In genomic region chr2:144587306-144587705, GRCh38 we compare ENCODE assay signal across 23 cellular contexts.
"Had no signal": no experiment of that assay in that cellular context is flagged by ENCODE, and none has a peak within 500 bp of the region (broad histone marks: within the 10 kb centered on the region; RNA-seq: fewer than 3 reads in every experiment).

No MANE protein-coding gene starts in this region.

- ATAC-seq: naive thymus-derived CD4-positive, alpha-beta T cell; psoas muscle; right cardiac atrium; right lobe of liver; stimulated activated naive B cell treated with anti-CD40 and anti-IgM and Interleukin-4, amounts not matched to agents 10 μg/mL and 1 μg/mL and 100 μg/mL, for 72 hours had no signal

- H3K36me3 Mint-ChIP-seq: neural progenitor cell had no signal

- H3K9me3 Mint-ChIP-seq: stimulated activated naive CD8-positive, alpha-beta T cell treated with anti-CD3 and anti-CD28 coated beads, Interleukin-15, Interleukin-2, amounts not matched to agents 100 ng/mL and 50 ng/mL, for 24 hours had no signal

- DNase-seq: naive thymus-derived CD4-positive, alpha-beta T cell; occipital lobe; ovary; posterior cingulate gyrus; psoas muscle; right cardiac atrium; right lobe of liver; sigmoid colon; small intestine; stimulated activated CD4-positive, alpha-beta T cell treated with anti-CD3 and anti-CD28 coated beads, Interleukin-15, amount 100 ng/mL, for 24 hours; stimulated activated CD4-positive, alpha-beta T cell treated with anti-CD3 and anti-CD28 coated beads, Interleukin-4, amount 100 ng/mL, for 1 hour; stimulated activated CD4-positive, alpha-beta T cell treated with anti-CD3 and anti-CD28 coated beads, Interleukin-4, amount 100 ng/mL, for 4 hours; stimulated activated CD8-positive, alpha-beta memory T cell treated with anti-CD3 and anti-CD28 coated beads, Interleukin-4, amount 100 ng/mL, for 48 hours; stimulated activated naive B cell treated with anti-CD40 and anti-IgM and Interleukin-4, amounts not matched to agents 10 μg/mL and 1 μg/mL and 100 μg/mL, for 72 hours; stimulated activated naive CD4-positive, alpha-beta T cell treated with Interleukin-2 at 50 U/mL for 16 hours; stomach; thyroid gland; trophoblast cell; upper lobe of left lung had no signal

- H3K4me3 Mint-ChIP-seq: naive thymus-derived CD4-positive, alpha-beta T cell; nephron; neural progenitor cell; stimulated activated naive B cell treated with anti-CD40 and anti-IgM and Interleukin-4, amounts not matched to agents 10 μg/mL and 1 μg/mL and 100 μg/mL, for 72 hours; stimulated activated naive CD8-positive, alpha-beta T cell treated with anti-CD3 and anti-CD28 coated beads, Interleukin-15, Interleukin-2, amounts not matched to agents 100 ng/mL and 50 ng/mL, for 24 hours had no signal

- H3K27ac Mint-ChIP-seq: naive thymus-derived CD4-positive, alpha-beta T cell; nephron; neural progenitor cell; progenitor cell of endocrine pancreas; stimulated activated naive B cell treated with anti-CD40 and anti-IgM and Interleukin-4, amounts not matched to agents 10 μg/mL and 1 μg/mL and 100 μg/mL, for 72 hours; stimulated activated naive CD8-positive, alpha-beta T cell treated with anti-CD3 and anti-CD28 coated beads, Interleukin-15, Interleukin-2, amounts not matched to agents 100 ng/mL and 50 ng/mL, for 24 hours had no signal
